In the genomic region with DNA sequence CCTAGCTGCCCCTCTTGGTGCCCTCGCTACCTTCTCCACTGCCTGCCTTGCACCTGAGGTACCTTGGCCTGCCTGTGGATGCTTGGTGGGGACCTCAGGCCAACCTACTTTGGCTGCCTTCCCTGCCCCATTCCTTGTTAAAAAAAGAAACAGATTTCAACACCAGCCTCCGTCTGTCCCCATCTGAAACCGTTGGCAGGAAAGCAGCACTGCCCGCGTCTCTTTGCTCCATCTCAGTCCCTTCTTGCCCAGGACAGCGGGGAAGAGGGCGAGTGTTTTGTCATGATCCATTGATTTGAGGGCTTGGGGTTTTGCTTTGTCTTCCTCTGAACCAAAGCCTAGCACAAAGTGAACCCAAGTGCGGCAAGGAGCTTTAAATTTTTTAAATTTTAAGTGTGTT, we compare ENCODE assay signal across 12 cellular contexts. TPM values are rescaled to one million over a fixed set of nuclear protein-coding genes. Genes with fewer than 3 reads are reported as not detected.
DNase-seq lines count a peak whose midpoint lies in the region; ATAC-seq and TF ChIP-seq lines count a peak whose summit lies in the region.
"Had no signal": no experiment of that assay in that cellular context is flagged by ENCODE, and none has a peak within 500 bp of the region (broad histone marks: within the 10 kb centered on the region; RNA-seq: fewer than 3 reads in every experiment).

No MANE protein-coding gene starts in this region.

- no peak for ATAC-seq in GM18517 (IDR thresholded peaks at IDR 0.05; ENCODE audit: unreplicated experiment)
- ATAC-seq: esophagus mucosa had no signal

- H2AFZ ChIP-seq in neural progenitor cell (replicated peaks): no peak overlapping the region

- no peak for TF ChIP-seq CTCF in neural progenitor cell (IDR thresholded peaks at IDR 0.05)

- H3K36me3 Mint-ChIP-seq in dendritic cell treated with granulocyte-macrophage colony-stimulating factor and Interleukin-4, amounts not matched to agents 40 ng/mL and 50 ng/mL, for 4 days (ENCODE audit: low read depth): peaks cover 63% of the 10 kb centered on the region
- peaks cover 10% of the 10 kb centered on the region for H3K36me3 Mint-ChIP-seq in neural progenitor cell

- H4K20me1 ChIP-seq in BLaER1 (peaks cover 9% of the 10 kb centered on the region; the same call in 1 of the 2 replicates), neural progenitor cell (ENCODE audit: low read depth) (peaks cover 6% of the 10 kb centered on the region)

- peak; percentile 12 for DNase-seq in NCI-H446 treated with DMSO at 0.1 percent for 48 hours (lab: John Stamatoyannopoulos, UW)
- DNase-seq in neural progenitor cell (ENCODE audit: low spot score): no peak
- no peak for DNase-seq in NCI-H526 treated with DMSO at 0.1 percent for 48 hours (lab: John Stamatoyannopoulos, UW)
- DNase-seq in amniotic stem cell (lab: John Stamatoyannopoulos, UW): no peak
- no peak for DNase-seq in DMS53 treated with DMSO at 0.1 percent for 48 hours (lab: John Stamatoyannopoulos, UW; ENCODE audit: unreplicated experiment)
- DNase-seq: activated CD4-positive, alpha-beta T cell treated with anti-CD3 and anti-CD28 coated beads, Interleukin-2, amount 10 ng/mL, durations not matched to agents 24 days and 14 days; T-helper 1 cell had no signal

- H3K79me2 ChIP-seq in neural progenitor cell (ENCODE audit: low read depth): peaks cover 3% of the 10 kb centered on the region

- H3K27ac ChIP-seq in BLaER1: no peak overlapping the region
- H3K27ac ChIP-seq in neural progenitor cell: no peak overlapping the region

- H3K9ac ChIP-seq in BLaER1 (no peak overlapping the region), neural progenitor cell (no peak overlapping the region)

- peak overlapping the region; percentile 13 for H3K4me3 Mint-ChIP-seq in dendritic cell treated with granulocyte-macrophage colony-stimulating factor and Interleukin-4, amounts not matched to agents 40 ng/mL and 50 ng/mL, for 4 days
- no peak overlapping the region for H3K4me3 Mint-ChIP-seq in neural progenitor cell
- H3K4me3 Mint-ChIP-seq: activated CD4-positive, alpha-beta T cell treated with anti-CD3 and anti-CD28 coated beads, Interleukin-2, amount 10 ng/mL, durations not matched to agents 24 days and 14 days had no signal

- H3K27me3 Mint-ChIP-seq in dendritic cell treated with granulocyte-macrophage colony-stimulating factor and Interleukin-4, amounts not matched to agents 40 ng/mL and 50 ng/mL, for 4 days: no peaks in the 10 kb centered on the region
- peaks cover 14% of the 10 kb centered on the region for H3K27me3 Mint-ChIP-seq in neural progenitor cell (ENCODE audit: insufficient read depth, low read depth)
- H3K27me3 Mint-ChIP-seq: activated CD4-positive, alpha-beta T cell treated with anti-CD3 and anti-CD28 coated beads, Interleukin-2, amount 10 ng/mL, durations not matched to agents 24 days and 14 days had no signal

- H3K9me3 Mint-ChIP-seq in dendritic cell treated with granulocyte-macrophage colony-stimulating factor and Interleukin-4, amounts not matched to agents 40 ng/mL and 50 ng/mL, for 4 days: no peaks in the 10 kb centered on the region
- no peaks in the 10 kb centered on the region for H3K9me3 Mint-ChIP-seq in neural progenitor cell
- H3K9me3 Mint-ChIP-seq: activated CD4-positive, alpha-beta T cell treated with anti-CD3 and anti-CD28 coated beads, Interleukin-2, amount 10 ng/mL, durations not matched to agents 24 days and 14 days; activated T-helper 2 cell treated with anti-CD3 and anti-CD28 coated beads, Interferon-gamma antibody, Interleukin-2, Interleukin-4, amounts not matched to agents 10 μg/mL and 5 μg/mL and 100 μg/mL, durations not matched to agents 14 hours and 24 hours and 36 hours had no signal

- H3K4me2 ChIP-seq in BLaER1: peak overlapping the region; percentile 29; the same call in 1 of the 2 replicates
- no peak overlapping the region for H3K4me2 ChIP-seq in neural progenitor cell

- intact Hi-C loops in dendritic cell treated with granulocyte-macrophage colony-stimulating factor and Interleukin-4, amounts not matched to agents 40 ng/mL and 50 ng/mL, for 4 days (cut with micrococcal nuclease): no loop called here

- H3K27ac Mint-ChIP-seq in dendritic cell treated with granulocyte-macrophage colony-stimulating factor and Interleukin-4, amounts not matched to agents 40 ng/mL and 50 ng/mL, for 4 days: peak overlapping the region; percentile 91
- peak overlapping the region; percentile 58 for H3K27ac Mint-ChIP-seq in neural progenitor cell
- H3K27ac Mint-ChIP-seq: activated T-helper 2 cell treated with anti-CD3 and anti-CD28 coated beads, Interferon-gamma antibody, Interleukin-2, Interleukin-4, amounts not matched to agents 10 μg/mL and 5 μg/mL and 100 μg/mL, durations not matched to agents 14 hours and 24 hours and 36 hours had no signal

- H3K4me3 ChIP-seq in BLaER1 (no peak overlapping the region), neural progenitor cell (no peak overlapping the region)

- H3K9me3 ChIP-seq in BLaER1 (no peaks in the 10 kb centered on the region), neural progenitor cell (ENCODE audit: low read depth) (no peaks in the 10 kb centered on the region)

- peaks cover 60% of the 10 kb centered on the region for H3K4me1 Mint-ChIP-seq in dendritic cell treated with granulocyte-macrophage colony-stimulating factor and Interleukin-4, amounts not matched to agents 40 ng/mL and 50 ng/mL, for 4 days (ENCODE audit: low read depth)
- peaks cover 53% of the 10 kb centered on the region for H3K4me1 Mint-ChIP-seq in neural progenitor cell

- H3K36me3 ChIP-seq in BLaER1: no peaks in the 10 kb centered on the region
- no peaks in the 10 kb centered on the region for H3K36me3 ChIP-seq in neural progenitor cell

- H3K4me1 ChIP-seq in BLaER1 (peaks cover 53% of the 10 kb centered on the region), neural progenitor cell (peaks cover 1% of the 10 kb centered on the region)

- peaks cover 2% of the 10 kb centered on the region for H3F3A ChIP-seq in neural progenitor cell (ENCODE audit: low read depth)

- H3K27me3 ChIP-seq in BLaER1 (peaks cover 44% of the 10 kb centered on the region), neural progenitor cell (no peaks in the 10 kb centered on the region)

RNA-seq across cellular contexts. Expression of a gene that starts 5.9 kb away (rescaled TPM):
- 12.2 and 19.1 TPM in 2 replicates for total RNA-seq in neural progenitor cell (ENCODE audit: low replicate concordance)

RNA-seq across cellular contexts. Expression of a gene that starts 41.6 kb away (rescaled TPM):
- 13.7 and 22.5 TPM in 2 replicates for total RNA-seq in neural progenitor cell (ENCODE audit: low replicate concordance)

RNA-seq across cellular contexts. Expression of a gene that starts 41.9 kb away (rescaled TPM):
- 36.9 and 72.9 TPM in 2 replicates for total RNA-seq in neural progenitor cell (ENCODE audit: low replicate concordance)
